Comparison of ENCODE assay signal across 8 cellular contexts in genomic region chr19:13784731-13785452, GRCh38. TPM values are rescaled to one million over a fixed set of nuclear protein-coding genes. Genes with fewer than 3 reads are reported as not detected.
DNase-seq lines count a peak whose midpoint lies in the region; ATAC-seq lines count a peak whose summit lies in the region.

No MANE protein-coding gene starts in this region.

- DNase-seq in NCI-H524 (lab: John Stamatoyannopoulos, UW) (peak; percentile 47 to 66), NCI-H524 treated with DMSO at 0.1 percent for 48 hours (lab: John Stamatoyannopoulos, UW) (no peak), NT2/D1 (ENCODE audit: low read depth, low spot score) (no peak), activated T-cell treated with anti-CD3 and anti-CD28 coated beads for 48 hours (ENCODE audit: low read depth) (peak; percentile 68)
- peak; percentile 79 for DNase-seq in natural killer cell treated with Interleukin-12 subunit alpha and Interleukin-12 subunit beta and Interleukin-15 and Interleukin-18, amount 100 ng/mL, for 72 hours (ENCODE audit: low spot score)
- peak; percentile 85 for DNase-seq in stimulated activated naive CD8-positive, alpha-beta T cell treated with anti-CD3 and anti-CD28 coated beads, Interleukin-15, Interleukin-2, amounts not matched to agents 100 U/mL and 50 U/mL, for 24 hours

- no peaks in the 10 kb centered on the region for H3K36me3 Mint-ChIP-seq in natural killer cell treated with Interleukin-12 subunit alpha and Interleukin-12 subunit beta and Interleukin-15 and Interleukin-18, amount 100 ng/mL, for 72 hours

- no peaks in the 10 kb centered on the region for H3K9me3 Mint-ChIP-seq in natural killer cell treated with Interleukin-12 subunit alpha and Interleukin-12 subunit beta and Interleukin-15 and Interleukin-18, amount 100 ng/mL, for 72 hours

- H3K4me3 ChIP-seq in NT2/D1 (ENCODE audit: insufficient read length, low read depth), result no peak overlapping the region

- peak overlapping the region; percentile 41 to 70 for H3K27ac Mint-ChIP-seq in natural killer cell treated with Interleukin-12 subunit alpha and Interleukin-12 subunit beta and Interleukin-15 and Interleukin-18, amount 100 ng/mL, for 72 hours

- H3K9ac ChIP-seq in NT2/D1 (ENCODE audit: insufficient read length, low read depth), result peak overlapping the region; percentile 21

- peaks cover 1% of the 10 kb centered on the region; the same call in 1 of the 2 replicates for H3K9me3 ChIP-seq in NT2/D1 (ENCODE audit: insufficient read depth, low read length)

- ATAC-seq in esophagus mucosa, result peak; percentile 44
- peak; percentile 82 to 87 for ATAC-seq in natural killer cell treated with Interleukin-12 subunit alpha and Interleukin-12 subunit beta and Interleukin-15 and Interleukin-18, amount 100 ng/mL, for 72 hours
- ATAC-seq in stimulated activated naive CD8-positive, alpha-beta T cell treated with anti-CD3 and anti-CD28 coated beads, Interleukin-15, Interleukin-2, amounts not matched to agents 100 U/mL and 50 U/mL, for 24 hours, result peak; percentile 83
- no peak for ATAC-seq in GM21526 (IDR thresholded peaks at IDR 0.05; ENCODE audit: low FRiP score, unreplicated experiment)

- H3K36me3 ChIP-seq in NT2/D1 (ENCODE audit: insufficient read depth, insufficient read length, low read length), result peaks cover 1% of the 10 kb centered on the region

- H3K4me1 Mint-ChIP-seq in natural killer cell treated with Interleukin-12 subunit alpha and Interleukin-12 subunit beta and Interleukin-15 and Interleukin-18, amount 100 ng/mL, for 72 hours (ENCODE audit: low read depth in 2 of 2), result peaks cover 23 to 24% of the 10 kb centered on the region in 2 donors

- no peaks in the 10 kb centered on the region for H3K27me3 Mint-ChIP-seq in natural killer cell treated with Interleukin-12 subunit alpha and Interleukin-12 subunit beta and Interleukin-15 and Interleukin-18, amount 100 ng/mL, for 72 hours

- H3K4me3 Mint-ChIP-seq in natural killer cell treated with Interleukin-12 subunit alpha and Interleukin-12 subunit beta and Interleukin-15 and Interleukin-18, amount 100 ng/mL, for 72 hours, result peak overlapping the region; percentile 62

- peaks cover 12% of the 10 kb centered on the region for H3K4me1 ChIP-seq in NT2/D1 (ENCODE audit: insufficient read depth, insufficient read length)

- no peaks in the 10 kb centered on the region for H3K27me3 ChIP-seq in NT2/D1 (ENCODE audit: insufficient read depth, insufficient read length)

RNA-seq across cellular contexts. Expression of gene ZSWIM4, which starts 10.4 kb away (rescaled TPM):
- total RNA-seq in esophagus mucosa, result 10.9 TPM
- total RNA-seq in natural killer cell treated with Interleukin-12 subunit alpha and Interleukin-12 subunit beta and Interleukin-15 and Interleukin-18, amount 100 ng/mL, for 72 hours, result 1 to 10 TPM; 8.3 to 9.7 TPM

RNA-seq across cellular contexts. Expression of gene C19orf53, which starts 10.6 kb away (rescaled TPM):
- total RNA-seq in esophagus mucosa, result 60.2 TPM
- 10 to 100 TPM; 53.0 to 83.6 TPM for total RNA-seq in natural killer cell treated with Interleukin-12 subunit alpha and Interleukin-12 subunit beta and Interleukin-15 and Interleukin-18, amount 100 ng/mL, for 72 hours

RNA-seq across cellular contexts. Expression of gene MRI1, which starts 20.6 kb away (rescaled TPM):
- 22.4 TPM for total RNA-seq in esophagus mucosa
- total RNA-seq in natural killer cell treated with Interleukin-12 subunit alpha and Interleukin-12 subunit beta and Interleukin-15 and Interleukin-18, amount 100 ng/mL, for 72 hours, result 10 to 100 TPM; 29.1 to 70.0 TPM

Comparison
In these comparisons a context has a peak if more than half of its experiments do, and no peak if none do; other contexts are left out.
1. DNase-seq: peak in NCI-H524 (2 of 2), activated T-cell treated with anti-CD3 and anti-CD28 coated beads for 48 hours (single experiment), natural killer cell treated with Interleukin-12 subunit alpha and Interleukin-12 subunit beta and Interleukin-15 and Interleukin-18, amount 100 ng/mL, for 72 hours (single experiment) and stimulated activated naive CD8-positive, alpha-beta T cell treated with anti-CD3 and anti-CD28 coated beads, Interleukin-15, Interleukin-2, amounts not matched to agents 100 U/mL and 50 U/mL, for 24 hours (single experiment); none in NCI-H524 treated with DMSO at 0.1 percent for 48 hours (single experiment) and NT2/D1 (single experiment).